ENCODE assay signal across 13 cellular contexts in the genomic region with DNA sequence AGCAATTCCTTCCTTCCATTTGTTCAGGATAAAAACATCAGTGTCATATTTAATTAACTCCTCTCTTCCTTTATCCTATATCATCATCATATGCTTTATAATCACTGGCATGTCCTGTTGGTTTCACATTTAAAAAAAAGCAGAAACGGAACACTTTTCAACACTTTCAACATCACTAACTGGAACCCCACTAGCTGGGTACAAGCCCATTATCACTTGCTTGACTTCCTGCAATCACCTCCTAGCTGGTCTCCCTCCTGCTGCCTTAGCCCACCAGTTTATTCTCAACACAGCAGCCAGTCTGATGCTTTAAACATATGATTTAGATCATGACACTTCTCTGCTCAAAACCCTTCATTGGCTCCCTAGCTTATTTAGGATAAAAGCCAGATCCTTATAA.
DNase-seq lines count a peak whose midpoint lies in the region; ATAC-seq lines count a peak whose summit lies in the region.
"Had no signal": no experiment of that assay in that cellular context is flagged by ENCODE, and none has a peak within 500 bp of the region (broad histone marks: within the 10 kb centered on the region; RNA-seq: fewer than 3 reads in every experiment).

No MANE protein-coding gene starts in this region.

- H3K4me2 ChIP-seq in Karpas-422 (ENCODE audit: low read depth, low read length, poor library complexity, severe bottlenecking), result peak overlapping the region; percentile 60

- peak overlapping the region; percentile 7 for H2AFZ ChIP-seq in Karpas-422 (ENCODE audit: low read length)

- no peaks in the 10 kb centered on the region for H3K4me1 Mint-ChIP-seq in stimulated activated memory B cell treated with anti-CD40 and anti-IgM and Interleukin-4, amounts not matched to agents 10 μg/mL and 1 μg/mL and 100 μg/mL, for 72 hours

- H3K9me2 ChIP-seq in Karpas-422 (replicated peaks; ENCODE audit: insufficient read depth, low read length), result no peaks in the 10 kb centered on the region

- ATAC-seq in GM19023 (IDR thresholded peaks at IDR 0.05; ENCODE audit: unreplicated experiment) (peak; percentile 38), HG02623 (IDR thresholded peaks at IDR 0.05; ENCODE audit: unreplicated experiment) (peak; percentile 23)
- peak; percentile 71 for ATAC-seq in stimulated activated memory B cell treated with anti-CD40 and anti-IgM and Interleukin-4, amounts not matched to agents 10 μg/mL and 1 μg/mL and 100 μg/mL, for 72 hours

- H3K9me3 ChIP-seq in Karpas-422 (ENCODE audit: low read length), result no peaks in the 10 kb centered on the region

- no peak overlapping the region for H3K4me3 Mint-ChIP-seq in stimulated activated memory B cell treated with anti-CD40 and anti-IgM and Interleukin-4, amounts not matched to agents 10 μg/mL and 1 μg/mL and 100 μg/mL, for 72 hours
- H3K4me3 Mint-ChIP-seq: stimulated activated naive CD8-positive, alpha-beta T cell treated with anti-CD3 and anti-CD28 coated beads, Interleukin-15, amount 100 ng/mL, for 72 hours had no signal

- peak overlapping the region; percentile 30 for H3K9ac ChIP-seq in Karpas-422 (ENCODE audit: low read length)

- H3K27me3 ChIP-seq in Karpas-422 (ENCODE audit: low read length), result no peaks in the 10 kb centered on the region

- no peaks in the 10 kb centered on the region for H3K79me2 ChIP-seq in Karpas-422 (ENCODE audit: low read length)

- no peaks in the 10 kb centered on the region for H3K36me3 Mint-ChIP-seq in stimulated activated memory B cell treated with anti-CD40 and anti-IgM and Interleukin-4, amounts not matched to agents 10 μg/mL and 1 μg/mL and 100 μg/mL, for 72 hours

- peak overlapping the region; percentile 86 for H3K27ac ChIP-seq in Karpas-422 (ENCODE audit: low read length)
- H3K27ac ChIP-seq: VCaP had no signal

- peak overlapping the region; percentile 21; the same call in 1 of the 2 replicates for H3K4me3 ChIP-seq in Karpas-422 (ENCODE audit: low read length)

- H3K36me3 ChIP-seq in Karpas-422 (ENCODE audit: insufficient read depth, low read length), result no peaks in the 10 kb centered on the region; the same call in 1 of the 2 replicates

- no peaks in the 10 kb centered on the region for H3K27me3 Mint-ChIP-seq in stimulated activated memory B cell treated with anti-CD40 and anti-IgM and Interleukin-4, amounts not matched to agents 10 μg/mL and 1 μg/mL and 100 μg/mL, for 72 hours

- peak; percentile 89 for DNase-seq in Karpas-422
- no peak for DNase-seq in KBM-7
- no peak for DNase-seq in anterior cingulate cortex (lab: John Stamatoyannopoulos, UW)
- no peak for DNase-seq in NCI-H2107 (lab: John Stamatoyannopoulos, UW)
- no peak for DNase-seq in middle frontal gyrus (ENCODE audit: extremely low spot score, low spot score)
- DNase-seq: central memory CD4-positive, alpha-beta T cell; kidney; NCI-H187 treated with DMSO at 0.1 percent for 48 hours; stimulated activated naive CD8-positive, alpha-beta T cell treated with anti-CD3 and anti-CD28 coated beads, Interleukin-15, amount 100 ng/mL, for 72 hours had no signal

- in situ Hi-C loops in KBM-7 (cut with MboI; ENCODE audit: low pct_unique_long_range_greater_than_20kb, low sequenced_read_pairs), result no loop called here

- H3K4me1 ChIP-seq in Karpas-422 (ENCODE audit: low read length), result peaks cover 68% of the 10 kb centered on the region

- H3K9me3 Mint-ChIP-seq in stimulated activated memory B cell treated with anti-CD40 and anti-IgM and Interleukin-4, amounts not matched to agents 10 μg/mL and 1 μg/mL and 100 μg/mL, for 72 hours, result no peaks in the 10 kb centered on the region
- H3K9me3 Mint-ChIP-seq: stimulated activated naive CD8-positive, alpha-beta T cell treated with anti-CD3 and anti-CD28 coated beads, Interleukin-15, amount 100 ng/mL, for 72 hours had no signal

- no peaks in the 10 kb centered on the region for H4K20me1 ChIP-seq in Karpas-422 (ENCODE audit: insufficient read depth, low read depth, low read length)

- H3K27ac Mint-ChIP-seq in stimulated activated memory B cell treated with anti-CD40 and anti-IgM and Interleukin-4, amounts not matched to agents 10 μg/mL and 1 μg/mL and 100 μg/mL, for 72 hours, result no peak overlapping the region
- H3K27ac Mint-ChIP-seq: stimulated activated naive CD8-positive, alpha-beta T cell treated with anti-CD3 and anti-CD28 coated beads, Interleukin-15, amount 100 ng/mL, for 72 hours had no signal
